20 cellular contexts compared by ENCODE assay signal in genomic region chr11:44033411-44033850, GRCh38. TPM values are rescaled to one million over a fixed set of nuclear protein-coding genes. Genes with fewer than 3 reads are reported as not detected.
DNase-seq lines count a peak whose midpoint lies in the region; ATAC-seq and TF ChIP-seq lines count a peak whose summit lies in the region.
"Had no signal": no experiment of that assay in that cellular context is flagged by ENCODE, and none has a peak within 500 bp of the region (broad histone marks: within the 10 kb centered on the region; RNA-seq: fewer than 3 reads in every experiment).

No MANE protein-coding gene starts in this region.

- POLR2A ChIA-PET in GM10248 (lab: Yijun Ruan, JAX), result no interaction called here

- TF ChIP-seq CTCF in esophagus squamous epithelium (IDR thresholded peaks at IDR 0.05), result no peak
- no peak for TF ChIP-seq CTCF in osteocyte (IDR thresholded peaks at IDR 0.05)
- no peak for TF ChIP-seq CTCF in tibial artery (IDR thresholded peaks at IDR 0.05)
- TF ChIP-seq CTCF in GM10248 (IDR thresholded peaks at IDR 0.05; ENCODE audit: control extremely low read depth, extremely low read depth, low read depth, missing control alignments), result no peak

- H3K27me3 Mint-ChIP-seq in osteocyte (ENCODE audit: unreplicated experiment), result peaks cover 34% of the 10 kb centered on the region

- no peak overlapping the region for H3K27ac Mint-ChIP-seq in osteocyte (ENCODE audit: unreplicated experiment)
- H3K27ac Mint-ChIP-seq: activated CD4-positive, alpha-beta memory T cell treated with anti-CD3 and anti-CD28 coated beads, Interleukin-2, amount 10 ng/mL, durations not matched to agents 7 days and 5 days; GM23338; mesothelial cell of epicardium had no signal

- no peak for TF ChIP-seq POLR2A in esophagus squamous epithelium (IDR thresholded peaks at IDR 0.05)

- H3K27ac ChIP-seq in esophagus squamous epithelium (peak overlapping the region in 3 of 4 donors; percentile 8 to 80 (median 52)), tibial artery (peak overlapping the region; percentile 88 to 91)
- H3K27ac ChIP-seq: neutrophil had no signal

- H3K4me3 ChIP-seq in esophagus squamous epithelium (no peak overlapping the region), tibial artery (no peak overlapping the region)
- H3K4me3 ChIP-seq: GM23338 had no signal

- H3K27me3 ChIP-seq in esophagus squamous epithelium (no peaks in the 10 kb centered on the region), tibial artery (no peaks in the 10 kb centered on the region)

- H3K36me3 ChIP-seq in esophagus squamous epithelium, result no peaks in the 10 kb centered on the region
- H3K36me3 ChIP-seq in tibial artery, result no peaks in the 10 kb centered on the region
- H3K36me3 ChIP-seq: neutrophil had no signal

- no peaks in the 10 kb centered on the region for H3K9me3 ChIP-seq in esophagus squamous epithelium
- H3K9me3 ChIP-seq in tibial artery, result no peaks in the 10 kb centered on the region
- H3K9me3 ChIP-seq: neutrophil had no signal

- peaks cover 0 to 25% (median 0%) of the 10 kb centered on the region in 3 donors for H3K4me1 ChIP-seq in esophagus squamous epithelium
- peaks cover 0 to 85% (median 54%) of the 10 kb centered on the region in 4 donors for H3K4me1 ChIP-seq in tibial artery

- H3K36me3 Mint-ChIP-seq in osteocyte (ENCODE audit: unreplicated experiment), result no peaks in the 10 kb centered on the region
- H3K36me3 Mint-ChIP-seq: immature natural killer cell, mesothelial cell of epicardium had no signal

- H3K4me3 Mint-ChIP-seq in osteocyte (ENCODE audit: unreplicated experiment), result no peak overlapping the region
- H3K4me3 Mint-ChIP-seq: activated CD4-positive, alpha-beta memory T cell treated with anti-CD3 and anti-CD28 coated beads, Interleukin-2, amount 10 ng/mL, durations not matched to agents 7 days and 5 days; GM23338; immature natural killer cell; mesothelial cell of epicardium had no signal

- no peak for ATAC-seq in HG03135 (IDR thresholded peaks at IDR 0.05; ENCODE audit: unreplicated experiment)
- ATAC-seq: GM23338 had no signal

- intact Hi-C loops in esophagus squamous epithelium (cut with DNase I) (no loop called here), tibial artery (cut with DNase I; ENCODE audit: low total_unique reads) (no loop called here)

- no peaks in the 10 kb centered on the region for H3K9me3 Mint-ChIP-seq in osteocyte (ENCODE audit: unreplicated experiment)
- H3K9me3 Mint-ChIP-seq: activated CD4-positive, alpha-beta memory T cell treated with anti-CD3 and anti-CD28 coated beads, Interleukin-2, amount 10 ng/mL, durations not matched to agents 7 days and 5 days; GM23338; mesothelial cell of epicardium had no signal

- H3K4me1 Mint-ChIP-seq in osteocyte (ENCODE audit: unreplicated experiment), result peaks cover 19% of the 10 kb centered on the region
- H3K4me1 Mint-ChIP-seq: activated CD4-positive, alpha-beta memory T cell treated with anti-CD3 and anti-CD28 coated beads, Interleukin-2, amount 10 ng/mL, durations not matched to agents 7 days and 5 days; immature natural killer cell had no signal

- DNase-seq in anterior cingulate cortex (lab: John Stamatoyannopoulos, UW) (peak in 40 of 58 donors; percentile 18 to 84 (median 56)), esophagus squamous epithelium (lab: John Stamatoyannopoulos, UW) (no peak), osteocyte (ENCODE audit: extremely low spot score, unreplicated experiment) (peak; percentile 62), tibial artery (no peak), GM10248 (ENCODE audit: extremely low spot score) (no peak), hepatic stellate cell (ENCODE audit: low spot score) (no peak)
- DNase-seq in activated CD4-positive, alpha-beta T cell treated with anti-CD3 and anti-CD28 coated beads, Interleukin-2, amount 50 U/mL, for 4 hours, result no peak
- DNase-seq: activated CD4-positive, alpha-beta memory T cell treated with anti-CD3 and anti-CD28 coated beads, Interleukin-2, amount 10 ng/mL, durations not matched to agents 7 days and 5 days; Calu3; immature natural killer cell; NCI-H2171 treated with DMSO at 0.1 percent for 48 hours; NCI-H82; small intestine had no signal

- WGBS in esophagus squamous epithelium, 2 donors, result 40 to 47% methylated on average over 3 of the region's 3 CpGs

- CTCF ChIA-PET in GM10248 (lab: Yijun Ruan, JAX), result interaction anchor here (1.2 to 1.5 kb wide), 2 partner anchors 71 to 144 kb away, joined by 3 read pairs; no protein-coding TSS in a partner anchor

RNA-seq across cellular contexts. Expression of gene ACCSL, which starts 14.3 kb away (rescaled TPM):
- total RNA-seq in esophagus squamous epithelium (not detected), osteocyte (not detected in 2 replicates)
- total RNA-seq: activated CD4-positive, alpha-beta memory T cell treated with anti-CD3 and anti-CD28 coated beads, Interleukin-2, amount 10 ng/mL, durations not matched to agents 7 days and 5 days; Calu3; chondrocyte; endothelial cell of umbilical vein; frontal cortex; GM23338; mesothelial cell of epicardium had no signal

RNA-seq across cellular contexts. Expression of gene ACCS, which starts 32.6 kb away (rescaled TPM):
- total RNA-seq in esophagus squamous epithelium (10 to 100 TPM in 1 of 4 donors, 1 to 10 TPM in 3; 3.4 to 22.1 (median 4.9) TPM), osteocyte (4.3 and 4.5 TPM in 2 replicates)

Comparison
In these comparisons a context has a peak if more than half of its experiments do, and no peak if none do; other contexts are left out.
1. DNase-seq: peak in anterior cingulate cortex (40 of 58) and osteocyte (single experiment); none in esophagus squamous epithelium (single experiment), tibial artery (0 of 2), GM10248 (single experiment), activated CD4-positive, alpha-beta T cell treated with anti-CD3 and anti-CD28 coated beads, Interleukin-2, amount 50 U/mL, for 4 hours (0 of 2) and hepatic stellate cell (single experiment).